Comparison of ENCODE assay signal across 9 cellular contexts in the genomic region with DNA sequence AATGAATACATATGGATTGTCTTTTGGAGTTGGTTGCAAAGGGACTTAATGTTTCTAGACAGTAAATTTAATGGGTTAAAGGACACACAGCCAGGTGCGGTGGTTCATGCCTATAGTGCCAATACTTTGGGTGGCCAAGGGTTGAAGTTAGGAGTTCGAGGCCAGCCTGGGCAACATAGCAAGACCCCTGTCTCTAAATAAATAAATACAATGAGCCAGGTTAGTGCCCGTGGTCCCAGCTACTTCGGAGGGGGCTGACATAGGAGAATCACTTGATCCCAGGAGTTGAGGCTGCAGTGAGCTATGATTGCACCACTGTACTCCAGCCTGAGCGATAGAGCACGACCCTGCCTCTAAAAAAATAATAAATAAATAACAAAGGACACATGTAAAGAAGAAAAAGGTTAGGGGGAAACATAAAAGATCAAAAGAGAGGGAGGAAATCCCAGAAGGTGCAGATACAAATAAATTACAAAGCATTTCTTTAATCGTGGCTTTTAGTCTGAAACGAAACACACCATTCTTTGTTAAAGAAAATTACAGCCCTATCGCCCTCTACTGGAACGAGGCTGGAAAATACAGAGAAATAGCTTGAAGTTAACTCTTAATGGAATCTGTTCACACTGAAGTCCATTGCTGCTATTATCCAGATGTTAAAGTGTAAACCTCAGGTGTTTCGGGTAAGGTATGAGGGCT. TPM values are rescaled to one million over a fixed set of nuclear protein-coding genes. Genes with fewer than 3 reads are reported as not detected.
DNase-seq lines count a peak whose midpoint lies in the region; ATAC-seq, FAIRE-seq and TF ChIP-seq lines count a peak whose summit lies in the region.
"Had no signal": no experiment of that assay in that cellular context is flagged by ENCODE, and none has a peak within 500 bp of the region (broad histone marks: within the 10 kb centered on the region; RNA-seq: fewer than 3 reads in every experiment).

No MANE protein-coding gene starts in this region.

- H3K4me1 Mint-ChIP-seq in astrocyte (ENCODE audit: low read depth, unreplicated experiment), result peaks cover 15% of the 10 kb centered on the region

- no peaks in the 10 kb centered on the region for H3K79me2 ChIP-seq in DOHH2 (ENCODE audit: control insufficient read depth, low read length)
- no peaks in the 10 kb centered on the region for H3K79me2 ChIP-seq in astrocyte (ENCODE audit: insufficient read depth, low read length)

- H3K36me3 Mint-ChIP-seq in astrocyte (ENCODE audit: low read depth, unreplicated experiment), result peaks cover 16% of the 10 kb centered on the region

- H3K4me1 ChIP-seq in A673 (ENCODE audit: insufficient read depth, low read length, poor library complexity, severe bottlenecking) (peaks cover 10% of the 10 kb centered on the region), DOHH2 (ENCODE audit: control insufficient read depth, low read length) (no peaks in the 10 kb centered on the region), astrocyte (ENCODE audit: insufficient read depth, low read length) (peaks cover 3% of the 10 kb centered on the region)

- H3K36me3 ChIP-seq in A673 (ENCODE audit: insufficient read depth, low read length, poor library complexity, severe bottlenecking), result peaks cover 19% of the 10 kb centered on the region
- H3K36me3 ChIP-seq in DOHH2 (ENCODE audit: control insufficient read depth, low read length), result peaks cover 20% of the 10 kb centered on the region
- H3K36me3 ChIP-seq in astrocyte (ENCODE audit: insufficient read depth, low read length), result peaks cover 9% of the 10 kb centered on the region

- BruUV-seq in A673 (replicated peaks; lab: Mats Ljungman, UMichigan), result no TSS peak

- H4K20me1 ChIP-seq in DOHH2 (ENCODE audit: control insufficient read depth, insufficient read depth, low read depth, low read length) (no peaks in the 10 kb centered on the region), astrocyte (ENCODE audit: insufficient read depth, low read length) (peaks cover 33% of the 10 kb centered on the region)

- H3K9me3 Mint-ChIP-seq in astrocyte (ENCODE audit: unreplicated experiment), result no peaks in the 10 kb centered on the region

- H3K9me3 ChIP-seq in A673 (ENCODE audit: low read depth, low read length, poor library complexity, severe bottlenecking), result no peaks in the 10 kb centered on the region
- H3K9me3 ChIP-seq in DOHH2 (ENCODE audit: control insufficient read depth, insufficient read depth, low read length), result no peaks in the 10 kb centered on the region
- no peaks in the 10 kb centered on the region for H3K9me3 ChIP-seq in astrocyte (ENCODE audit: insufficient read depth, low read depth, low read length)

- H3K27me3 Mint-ChIP-seq in astrocyte (ENCODE audit: low read depth, unreplicated experiment), result no peaks in the 10 kb centered on the region

- no peak overlapping the region for H3K9ac ChIP-seq in astrocyte (ENCODE audit: low read length)

- no peaks in the 10 kb centered on the region for H3K9me2 ChIP-seq in DOHH2 (replicated peaks; ENCODE audit: control insufficient read depth, low read length)

- FAIRE-seq in astrocyte (lab: Jason Lieb, UNC), result peak; percentile 13

- H3K27ac Mint-ChIP-seq in astrocyte (ENCODE audit: unreplicated experiment), result no peak overlapping the region

- H3K27ac ChIP-seq in A673 (ENCODE audit: low read depth, low read length, poor library complexity, severe bottlenecking), result no peak overlapping the region
- no peak overlapping the region for H3K27ac ChIP-seq in DOHH2 (ENCODE audit: low read depth, low read length)
- H3K27ac ChIP-seq in astrocyte (ENCODE audit: low read depth, low read length), result no peak overlapping the region

- intact Hi-C loops in A673 (cut with micrococcal nuclease; ENCODE audit: unreplicated experiment), result no loop called here

- CTCF ChIA-PET in A673 (lab: Charles Lee), result interaction anchor here (0.6 kb wide), 1 partner anchor 90 kb away, joined by 4 read pairs; no protein-coding TSS in a partner anchor

- peaks cover 3% of the 10 kb centered on the region; the same call in 1 of the 2 replicates for H3F3A ChIP-seq in DOHH2 (ENCODE audit: control insufficient read depth, insufficient read depth)

- DNase-seq in A673 (ENCODE audit: low spot score), result peak; percentile 67
- DNase-seq in NCI-H1694 (lab: John Stamatoyannopoulos, UW), result peak; percentile 35
- no peak for DNase-seq in astrocyte (ENCODE audit: low read depth)
- no peak for DNase-seq in left lobe of liver (ENCODE audit: low spot score)
- no peak for DNase-seq in NCI-H510A treated with DMSO at 0.1 percent for 48 hours (lab: John Stamatoyannopoulos, UW)
- no peak for DNase-seq in D341Med (ENCODE audit: low spot score)

- POLR2A ChIA-PET in A673 (lab: Charles Lee; ENCODE audit: low non-redundant PET), result interaction anchor here (0.6 kb wide), 1 partner anchor 30 kb away, joined by 3 read pairs; no protein-coding TSS in a partner anchor

- H3K4me2 ChIP-seq in DOHH2 (ENCODE audit: low read length) (no peak overlapping the region), astrocyte (ENCODE audit: low read length) (no peak overlapping the region)

- TF ChIP-seq CTCF in A673 (conservative IDR thresholded peaks at IDR 0.05; ENCODE audit: low read depth, low read length), result peak; percentile 69
- peak; percentile 78 for TF ChIP-seq CTCF in DOHH2 (IDR thresholded peaks at IDR 0.05; ENCODE audit: low read depth, low read length, poor library complexity, severe bottlenecking)
- TF ChIP-seq CTCF in astrocyte (IDR thresholded peaks at IDR 0.05; ENCODE audit: insufficient read depth, low read depth, low read length), result peak; percentile 60

- no peaks in the 10 kb centered on the region for H3K27me3 ChIP-seq in A673 (replicated peaks; ENCODE audit: insufficient read depth, low read depth, low read length, poor library complexity)
- no peaks in the 10 kb centered on the region for H3K27me3 ChIP-seq in DOHH2 (ENCODE audit: control insufficient read depth, low read length)
- no peaks in the 10 kb centered on the region for H3K27me3 ChIP-seq in astrocyte (ENCODE audit: insufficient read depth, low read length)

- peak; percentile 73 for ATAC-seq in left lobe of liver
- no peak for ATAC-seq in GM18502 (IDR thresholded peaks at IDR 0.05; ENCODE audit: poor library complexity, unreplicated experiment)

- H3K4me3 Mint-ChIP-seq in astrocyte (ENCODE audit: unreplicated experiment), result no peak overlapping the region

- H3K4me3 ChIP-seq in A673 (ENCODE audit: low read depth, low read length, poor library complexity, severe bottlenecking), result no peak overlapping the region
- no peak overlapping the region for H3K4me3 ChIP-seq in DOHH2 (ENCODE audit: low read length)
- no peak overlapping the region for H3K4me3 ChIP-seq in astrocyte (ENCODE audit: insufficient read depth, low read depth, low read length)

- no peak overlapping the region for H2AFZ ChIP-seq in astrocyte (ENCODE audit: low read depth, low read length)

RNA-seq across cellular contexts. Expression of a gene that starts 42.6 kb away (rescaled TPM):
- total RNA-seq in A673 (2021) (not detected in 2 replicates), astrocyte (not detected in 2 replicates), left lobe of liver (1.1 TPM)
- total RNA-seq: HT1080 had no signal

Comparison
In these comparisons a context has a peak if more than half of its experiments do, and no peak if none do; other contexts are left out.
1. DNase-seq: peak in A673 (single experiment) and NCI-H1694 (single experiment); none in astrocyte (single experiment), left lobe of liver (single experiment), NCI-H510A treated with DMSO at 0.1 percent for 48 hours (single experiment) and D341Med (single experiment).
2. Peak in every context shown above with its lines, with median percentiles within 50 percentile points of each other: CTCF ChIP-seq.